Comparison of ENCODE assay signal across 28 cellular contexts in the genomic region with DNA sequence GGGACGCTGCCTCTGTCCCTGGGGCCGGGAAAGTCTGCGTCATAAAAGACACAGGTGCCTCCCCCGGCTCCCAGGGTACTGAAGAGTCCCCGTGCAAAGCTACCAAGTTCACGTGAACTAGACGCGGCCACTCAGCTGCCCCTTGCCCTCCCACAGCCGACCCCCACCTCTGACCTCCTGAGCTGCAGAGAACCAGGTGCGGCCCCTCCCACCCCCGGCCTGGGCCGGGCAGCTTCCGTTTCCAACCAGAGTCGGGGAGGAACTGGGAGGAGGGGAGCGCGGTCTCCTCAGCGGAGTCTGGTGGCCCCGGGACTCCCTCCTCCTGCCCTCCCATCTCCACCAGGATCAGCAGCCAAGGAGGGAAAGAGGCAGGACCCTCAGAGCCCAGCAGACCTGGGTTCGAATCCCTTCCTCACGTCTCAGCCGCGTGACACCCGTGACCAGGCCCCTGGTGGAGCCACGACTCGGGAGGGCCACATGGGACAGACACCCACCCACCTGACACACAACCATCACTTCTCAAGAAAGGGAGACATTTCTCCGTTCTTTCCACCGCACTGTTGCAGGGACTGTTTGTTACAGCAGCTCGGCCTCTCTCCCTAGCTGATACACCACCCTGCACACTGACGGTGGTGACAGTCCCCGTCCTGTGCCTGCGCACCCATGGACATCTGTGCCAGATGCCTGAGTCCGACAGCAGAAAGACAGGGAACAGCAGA.
"Had no signal": no experiment of that assay in that cellular context is flagged by ENCODE, and none has a peak within 500 bp of the region (broad histone marks: within the 10 kb centered on the region; RNA-seq: fewer than 3 reads in every experiment).

No MANE protein-coding gene starts in this region.

- ATAC-seq: activated T-helper 17 cell treated with anti-CD3 and anti-CD28 coated beads, Interleukin-2, amount 50 U/mL, for 72 hours; Panc1 had no signal

- H3K36me3 ChIP-seq: brain microvascular endothelial cell, cardiac muscle cell, SJCRH30 had no signal

- H3K4me1 Mint-ChIP-seq: activated CD4-positive, alpha-beta T cell treated with anti-CD3 and anti-CD28 coated beads, Interleukin-2, amount 10 ng/mL, durations not matched to agents 7 days and 5 days; activated T-helper 17 cell treated with anti-CD3 and anti-CD28 coated beads, Interleukin-2, amount 50 U/mL, for 72 hours had no signal

- H3K9me3 ChIP-seq: SJCRH30, SK-N-SH had no signal

- H3K4me3 ChIP-seq: cardiac muscle cell, SJCRH30 had no signal

- H3K4me3 Mint-ChIP-seq: activated CD4-positive, alpha-beta memory T cell treated with anti-CD3 and anti-CD28 coated beads for 36 hours; activated CD4-positive, alpha-beta T cell treated with anti-CD3 and anti-CD28 coated beads, Interleukin-2, amount 10 ng/mL, durations not matched to agents 7 days and 5 days; activated naive CD4-positive, alpha-beta T cell treated with anti-CD3 and anti-CD28 coated beads for 36 hours; activated naive CD8-positive, alpha-beta T cell; activated T-helper 17 cell treated with anti-CD3 and anti-CD28 coated beads, Interleukin-2, amount 50 U/mL, for 72 hours had no signal

- H3K9me3 Mint-ChIP-seq: activated CD4-positive, alpha-beta memory T cell treated with anti-CD3 and anti-CD28 coated beads for 36 hours; activated CD4-positive, alpha-beta T cell treated with anti-CD3 and anti-CD28 coated beads, Interleukin-2, amount 10 ng/mL, durations not matched to agents 7 days and 5 days; activated naive CD4-positive, alpha-beta T cell treated with anti-CD3 and anti-CD28 coated beads for 36 hours; activated T-helper 17 cell treated with anti-CD3 and anti-CD28 coated beads, Interleukin-2, amount 50 U/mL, for 72 hours had no signal

- H3K27me3 ChIP-seq: brain microvascular endothelial cell, cardiac muscle cell, SJCRH30 had no signal

- H3K27ac ChIP-seq: brain microvascular endothelial cell, cardiac muscle cell, SJCRH30, VCaP had no signal

- H3K36me3 Mint-ChIP-seq: activated CD4-positive, alpha-beta memory T cell treated with anti-CD3 and anti-CD28 coated beads for 36 hours had no signal

- H3K27ac Mint-ChIP-seq: activated CD4-positive, alpha-beta memory T cell treated with anti-CD3 and anti-CD28 coated beads for 36 hours; activated CD4-positive, alpha-beta T cell treated with anti-CD3 and anti-CD28 coated beads, Interleukin-2, amount 10 ng/mL, durations not matched to agents 7 days and 5 days; activated naive CD4-positive, alpha-beta T cell treated with anti-CD3 and anti-CD28 coated beads for 36 hours; activated naive CD8-positive, alpha-beta T cell; activated T-helper 17 cell treated with anti-CD3 and anti-CD28 coated beads, Interleukin-2, amount 50 U/mL, for 72 hours had no signal

- H3K27me3 Mint-ChIP-seq: activated CD4-positive, alpha-beta memory T cell treated with anti-CD3 and anti-CD28 coated beads for 36 hours; activated CD4-positive, alpha-beta T cell treated with anti-CD3 and anti-CD28 coated beads, Interleukin-2, amount 10 ng/mL, durations not matched to agents 7 days and 5 days; activated naive CD8-positive, alpha-beta T cell; activated T-helper 17 cell treated with anti-CD3 and anti-CD28 coated beads, Interleukin-2, amount 50 U/mL, for 72 hours had no signal

- DNase-seq: activated CD4-positive, alpha-beta memory T cell treated with anti-CD3 and anti-CD28 coated beads for 36 hours; activated CD4-positive, alpha-beta T cell treated with anti-CD3 and anti-CD28 coated beads, Interleukin-2, amount 10 ng/mL, durations not matched to agents 7 days and 5 days; activated CD4-positive, CD25-positive, alpha-beta regulatory T cell; activated CD8-positive, alpha-beta memory T cell treated with anti-CD3 and anti-CD28 coated beads for 24 hours; activated gamma-delta T cell; activated naive CD4-positive, alpha-beta T cell treated with anti-CD3 and anti-CD28 coated beads for 36 hours; activated T-cell treated with anti-CD3 and anti-CD28 coated beads, Interleukin-2, amount 50 U/mL, for 48 hours; amygdala; brain microvascular endothelial cell; Karpas-422; NCI-H1048; NCI-H146; NCI-H187 treated with DMSO at 0.1 percent for 48 hours; NCI-H2081 treated with DMSO at 0.1 percent for 48 hours; NCI-H2227 treated with DMSO at 0.1 percent for 48 hours; NCI-H526 treated with DMSO at 0.1 percent for 48 hours; NK-92 treated with Interleukin-12 subunit alpha and Interleukin-12 subunit beta, amount 100 ng/mL, for 24 hours; OCI-M1; Right ventricle myocardium superior; RPMI8226; SJCRH30; SK-N-SH; T-helper 1 cell had no signal
